Comparison of ENCODE assay signal across 39 cellular contexts in genomic region chr13:75088915-75089314, GRCh38.
"Had no signal": no experiment of that assay in that cellular context is flagged by ENCODE, and none has a peak within 500 bp of the region (broad histone marks: within the 10 kb centered on the region; RNA-seq: fewer than 3 reads in every experiment).

No MANE protein-coding gene starts in this region.

- FAIRE-seq: astrocyte, bronchial epithelial cell, colon had no signal

- H3K36me3 Mint-ChIP-seq: activated naive CD4-positive, alpha-beta T cell treated with anti-CD3 and anti-CD28 coated beads, Interleukin-2, amount 10 ng/mL, durations not matched to agents 7 days and 5 days; activated naive CD4-positive, alpha-beta T cell treated with anti-CD3 and anti-CD28 coated beads, Interleukin-2, amount 50 U/mL, for 24 hours; activated naive CD4-positive, alpha-beta T cell treated with anti-CD3 and anti-CD28 coated beads, Interleukin-2, amount 50 U/mL, for 72 hours; activated naive CD8-positive, alpha-beta T cell; activated naive CD8-positive, alpha-beta T cell treated with anti-CD3 and anti-CD28 coated beads for 36 hours; activated naive CD8-positive, alpha-beta T cell treated with anti-CD3 and anti-CD28 coated beads, Interleukin-2, amount 10 ng/mL, durations not matched to agents 7 days and 5 days; brain had no signal

- H3K4me1 Mint-ChIP-seq: activated naive CD4-positive, alpha-beta T cell treated with anti-CD3 and anti-CD28 coated beads, Interleukin-2, amount 10 ng/mL, durations not matched to agents 7 days and 5 days; activated naive CD4-positive, alpha-beta T cell treated with anti-CD3 and anti-CD28 coated beads, Interleukin-2, amount 50 U/mL, for 24 hours; activated naive CD8-positive, alpha-beta T cell treated with anti-CD3 and anti-CD28 coated beads, Interleukin-2, amount 50 U/mL, for 24 hours; activated T-helper 17 cell treated with anti-CD3 and anti-CD28 coated beads, Interleukin-2, amount 50 U/mL, for 72 hours had no signal

- H3K9me3 ChIP-seq: adrenal gland, ascending aorta, body of pancreas, breast epithelium had no signal

- H3K9me3 Mint-ChIP-seq: activated naive CD4-positive, alpha-beta T cell treated with anti-CD3 and anti-CD28 coated beads for 36 hours; activated naive CD4-positive, alpha-beta T cell treated with anti-CD3 and anti-CD28 coated beads, Interleukin-2, amount 10 ng/mL, durations not matched to agents 7 days and 5 days; activated naive CD4-positive, alpha-beta T cell treated with anti-CD3 and anti-CD28 coated beads, Interleukin-2, amount 50 U/mL, for 24 hours; activated naive CD8-positive, alpha-beta T cell treated with anti-CD3 and anti-CD28 coated beads for 36 hours; activated naive CD8-positive, alpha-beta T cell treated with anti-CD3 and anti-CD28 coated beads, Interleukin-2, amount 10 ng/mL, durations not matched to agents 7 days and 5 days; activated naive CD8-positive, alpha-beta T cell treated with anti-CD3 and anti-CD28 coated beads, Interleukin-2, amount 50 U/mL, for 24 hours; activated T-cell treated with anti-CD3 and anti-CD28 coated beads, Interleukin-2, amount 50 U/mL, for 24 hours; activated T-cell treated with anti-CD3 and anti-CD28 coated beads, Interleukin-2, amount 50 U/mL, for 4 hours; activated T-cell treated with anti-CD3 and anti-CD28 coated beads, Interleukin-2, amount 50 U/mL, for 72 hours; activated T-helper 1 cell treated with anti-CD3 and anti-CD28 coated beads, Interleukin-12 subunit alpha, Interleukin-12 subunit beta, Interleukin-2, Interleukin-4 antibody, amounts not matched to agents 30 ng/mL and 10 ng/mL and 1 ng/mL, durations not matched to agents 14 hours and 24 hours and 36 hours; activated T-helper 17 cell treated with anti-CD3 and anti-CD28 coated beads, Interleukin-2, amount 50 U/mL, for 72 hours; activated T-helper 2 cell treated with anti-CD3 and anti-CD28 coated beads, Interferon-gamma antibody, Interleukin-2, Interleukin-4, amounts not matched to agents 10 μg/mL and 5 μg/mL and 100 μg/mL, durations not matched to agents 14 hours and 24 hours and 36 hours; central memory CD8-positive, alpha-beta T cell had no signal

- H3K27me3 Mint-ChIP-seq: activated naive CD4-positive, alpha-beta T cell treated with anti-CD3 and anti-CD28 coated beads, Interleukin-2, amount 10 ng/mL, durations not matched to agents 7 days and 5 days; activated naive CD8-positive, alpha-beta T cell treated with anti-CD3 and anti-CD28 coated beads, Interleukin-2, amount 50 U/mL, for 24 hours; brain had no signal

- DNase-seq: activated effector memory CD4-positive, alpha-beta T cell treated with anti-CD3 and anti-CD28 coated beads, Interleukin-2, amount 50 U/mL, for 16 hours; activated effector memory CD4-positive, alpha-beta T cell treated with Interleukin-2 at 50 U/mL for 16 hours; activated gamma-delta T cell; activated gamma-delta T cell treated with Interleukin-2 at 50 U/mL for 16 hours; activated naive CD4-positive, alpha-beta T cell; activated naive CD4-positive, alpha-beta T cell treated with anti-CD3 and anti-CD28 coated beads for 36 hours; activated naive CD4-positive, alpha-beta T cell treated with anti-CD3 and anti-CD28 coated beads, Interleukin-2, amount 10 ng/mL, durations not matched to agents 7 days and 5 days; activated naive CD4-positive, alpha-beta T cell treated with anti-CD3 and anti-CD28 coated beads, Interleukin-2, amount 50 U/mL, for 16 hours; activated naive CD4-positive, alpha-beta T cell treated with Interleukin-2 at 50 U/mL for 16 hours; activated naive CD8-positive, alpha-beta T cell treated with anti-CD3 and anti-CD28 coated beads for 36 hours; activated naive CD8-positive, alpha-beta T cell treated with anti-CD3 and anti-CD28 coated beads, Interleukin-2, amount 10 ng/mL, durations not matched to agents 7 days and 5 days; activated naive CD8-positive, alpha-beta T cell treated with anti-CD3 and anti-CD28 coated beads, Interleukin-2, amount 50 U/mL, for 24 hours; activated T-cell treated with anti-CD3 and anti-CD28 coated beads, Interleukin-2, amount 50 U/mL, for 1 hour; activated T-cell treated with anti-CD3 and anti-CD28 coated beads, Interleukin-2, amount 50 U/mL, for 24 hours; activated T-cell treated with anti-CD3 and anti-CD28 coated beads, Interleukin-2, amount 50 U/mL, for 4 hours; activated T-cell treated with anti-CD3 and anti-CD28 coated beads, Interleukin-2, amount 50 U/mL, for 48 hours; activated T-cell treated with anti-CD3 and anti-CD28 coated beads, Interleukin-2, amount 50 U/mL, for 72 hours; adrenal gland; amniotic stem cell; anterior cingulate cortex; aorta; body of pancreas; caudate nucleus; central memory CD4-positive, alpha-beta T cell; cerebellar nuclear complex had no signal

- ATAC-seq: activated naive CD4-positive, alpha-beta T cell treated with anti-CD3 and anti-CD28 coated beads, Interleukin-2, amount 50 U/mL, for 72 hours; activated naive CD8-positive, alpha-beta T cell treated with anti-CD3 and anti-CD28 coated beads, Interleukin-2, amount 50 U/mL, for 24 hours; activated T-cell treated with anti-CD3 and anti-CD28 coated beads, Interleukin-2, amount 50 U/mL, for 4 hours; activated T-cell treated with anti-CD3 and anti-CD28 coated beads, Interleukin-2, amount 50 U/mL, for 72 hours; activated T-helper 17 cell treated with anti-CD3 and anti-CD28 coated beads, Interleukin-2, amount 50 U/mL, for 72 hours; body of pancreas had no signal

- H3K27ac Mint-ChIP-seq: activated naive CD4-positive, alpha-beta T cell treated with anti-CD3 and anti-CD28 coated beads for 36 hours; activated naive CD4-positive, alpha-beta T cell treated with anti-CD3 and anti-CD28 coated beads, Interleukin-2, amount 10 ng/mL, durations not matched to agents 7 days and 5 days; activated naive CD4-positive, alpha-beta T cell treated with anti-CD3 and anti-CD28 coated beads, Interleukin-2, amount 50 U/mL, for 24 hours; activated naive CD4-positive, alpha-beta T cell treated with anti-CD3 and anti-CD28 coated beads, Interleukin-2, amount 50 U/mL, for 72 hours; activated naive CD8-positive, alpha-beta T cell; activated naive CD8-positive, alpha-beta T cell treated with anti-CD3 and anti-CD28 coated beads for 36 hours; activated naive CD8-positive, alpha-beta T cell treated with anti-CD3 and anti-CD28 coated beads, Interleukin-2, amount 10 ng/mL, durations not matched to agents 7 days and 5 days; activated naive CD8-positive, alpha-beta T cell treated with anti-CD3 and anti-CD28 coated beads, Interleukin-2, amount 50 U/mL, for 24 hours; activated T-cell treated with anti-CD3 and anti-CD28 coated beads, Interleukin-2, amount 50 U/mL, for 24 hours; activated T-cell treated with anti-CD3 and anti-CD28 coated beads, Interleukin-2, amount 50 U/mL, for 72 hours; activated T-helper 1 cell treated with anti-CD3 and anti-CD28 coated beads, Interleukin-12 subunit alpha, Interleukin-12 subunit beta, Interleukin-2, Interleukin-4 antibody, amounts not matched to agents 30 ng/mL and 10 ng/mL and 1 ng/mL, durations not matched to agents 14 hours and 24 hours and 36 hours; activated T-helper 17 cell treated with anti-CD3 and anti-CD28 coated beads, Interleukin-2, amount 50 U/mL, for 72 hours; activated T-helper 2 cell treated with anti-CD3 and anti-CD28 coated beads, Interferon-gamma antibody, Interleukin-2, Interleukin-4, amounts not matched to agents 10 μg/mL and 5 μg/mL and 100 μg/mL, durations not matched to agents 14 hours and 24 hours and 36 hours; brain had no signal

- H3K36me3 ChIP-seq: adrenal gland, ascending aorta, breast epithelium, cardiac muscle cell had no signal

- H3K27ac ChIP-seq: adrenal gland, ascending aorta, body of pancreas, breast epithelium, cardiac muscle cell had no signal

- H3K4me3 Mint-ChIP-seq: activated naive CD4-positive, alpha-beta T cell treated with anti-CD3 and anti-CD28 coated beads for 36 hours; activated naive CD4-positive, alpha-beta T cell treated with anti-CD3 and anti-CD28 coated beads, Interleukin-2, amount 10 ng/mL, durations not matched to agents 7 days and 5 days; activated naive CD4-positive, alpha-beta T cell treated with anti-CD3 and anti-CD28 coated beads, Interleukin-2, amount 50 U/mL, for 24 hours; activated naive CD8-positive, alpha-beta T cell; activated naive CD8-positive, alpha-beta T cell treated with anti-CD3 and anti-CD28 coated beads for 36 hours; activated naive CD8-positive, alpha-beta T cell treated with anti-CD3 and anti-CD28 coated beads, Interleukin-2, amount 10 ng/mL, durations not matched to agents 7 days and 5 days; activated naive CD8-positive, alpha-beta T cell treated with anti-CD3 and anti-CD28 coated beads, Interleukin-2, amount 50 U/mL, for 24 hours; activated T-cell treated with anti-CD3 and anti-CD28 coated beads, Interleukin-2, amount 50 U/mL, for 24 hours; activated T-cell treated with anti-CD3 and anti-CD28 coated beads, Interleukin-2, amount 50 U/mL, for 4 hours; activated T-cell treated with anti-CD3 and anti-CD28 coated beads, Interleukin-2, amount 50 U/mL, for 72 hours; activated T-helper 1 cell treated with anti-CD3 and anti-CD28 coated beads, Interleukin-12 subunit alpha, Interleukin-12 subunit beta, Interleukin-2, Interleukin-4 antibody, amounts not matched to agents 30 ng/mL and 10 ng/mL and 1 ng/mL, durations not matched to agents 14 hours and 24 hours and 36 hours; activated T-helper 17 cell treated with anti-CD3 and anti-CD28 coated beads, Interleukin-2, amount 50 U/mL, for 72 hours; brain; central memory CD8-positive, alpha-beta T cell had no signal

- H3K4me1 ChIP-seq: adrenal gland, ascending aorta, body of pancreas, breast epithelium had no signal

- H3K27me3 ChIP-seq: adrenal gland, ascending aorta, body of pancreas, breast epithelium, cardiac muscle cell had no signal

- H3K4me3 ChIP-seq: adrenal gland, ascending aorta, body of pancreas, breast epithelium, cardiac muscle cell had no signal
